27 cellular contexts compared by ENCODE assay signal in the genomic region with DNA sequence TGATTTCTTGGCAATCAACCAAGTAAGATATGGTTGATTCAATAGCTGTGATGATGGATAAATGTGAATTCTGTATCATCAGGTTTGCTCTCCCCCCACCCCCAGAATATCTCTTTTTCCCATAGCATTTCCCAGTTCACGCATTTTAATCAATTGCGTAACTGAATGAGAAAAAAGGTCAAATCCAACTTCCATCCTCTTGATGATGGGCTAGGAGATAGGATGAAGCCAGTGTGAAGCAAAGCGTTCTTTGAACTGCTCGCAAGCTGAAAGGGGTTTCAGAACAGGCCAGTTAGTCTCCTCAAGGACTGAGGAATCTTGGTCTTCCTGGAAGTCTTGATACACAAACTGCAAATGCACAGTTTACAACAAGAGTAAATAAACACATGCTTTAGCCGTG.
"Had no signal": no experiment of that assay in that cellular context is flagged by ENCODE, and none has a peak within 500 bp of the region (broad histone marks: within the 10 kb centered on the region; RNA-seq: fewer than 3 reads in every experiment).

No MANE protein-coding gene starts in this region.

- H3K4me1 ChIP-seq: adrenal gland, parathyroid adenoma, psoas muscle, spleen had no signal

- ATAC-seq: left ventricle myocardium superior; naive thymus-derived CD4-positive, alpha-beta T cell; psoas muscle; T-cell had no signal

- H3K27me3 ChIP-seq: adrenal gland, ascending aorta, esophagus squamous epithelium, spleen had no signal

- H3K27ac Mint-ChIP-seq: activated naive CD8-positive, alpha-beta T cell treated with anti-CD3 and anti-CD28 coated beads for 36 hours; brain; mesothelial cell of epicardium; naive thymus-derived CD4-positive, alpha-beta T cell; T-cell; T-helper 2 cell treated with Interferon-gamma antibody and Interleukin-4, amounts not matched to agents 5 μg/mL and 100 μg/mL, for 36 hours had no signal

- H3K4me3 ChIP-seq: adrenal gland, ascending aorta, esophagus squamous epithelium, psoas muscle, spleen, thoracic aorta had no signal

- H3K9me3 ChIP-seq: adrenal gland, ascending aorta, esophagus squamous epithelium, psoas muscle, spleen, thoracic aorta had no signal

- H2AFZ ChIP-seq: parathyroid adenoma had no signal

- H3K79me2 ChIP-seq: parathyroid adenoma had no signal

- H3K36me3 ChIP-seq: adrenal gland, ascending aorta, esophagus squamous epithelium, spleen, thoracic aorta had no signal

- H3K9me3 Mint-ChIP-seq: brain; T-cell; T-helper 2 cell treated with Interferon-gamma antibody and Interleukin-4, amounts not matched to agents 5 μg/mL and 100 μg/mL, for 36 hours had no signal

- H3K36me3 Mint-ChIP-seq: activated naive CD8-positive, alpha-beta T cell treated with anti-CD3 and anti-CD28 coated beads for 36 hours; brain; mesothelial cell of epicardium; T-cell had no signal

- FAIRE-seq: endometrium, urothelium cell line had no signal

- H3K27ac ChIP-seq: adrenal gland, ascending aorta, epithelial cell of prostate, parathyroid adenoma, psoas muscle, spleen, thoracic aorta had no signal

- H3K4me3 Mint-ChIP-seq: activated naive CD8-positive, alpha-beta T cell treated with anti-CD3 and anti-CD28 coated beads for 36 hours; brain; mesothelial cell of epicardium; naive thymus-derived CD4-positive, alpha-beta T cell; T-cell; T-helper 2 cell treated with Interferon-gamma antibody and Interleukin-4, amounts not matched to agents 5 μg/mL and 100 μg/mL, for 36 hours had no signal

- DNase-seq: activated CD4-positive, alpha-beta T cell treated with anti-CD3 and anti-CD28 coated beads for 4 hours; activated CD4-positive, alpha-beta T cell treated with anti-CD3 and anti-CD28 coated beads, Interleukin-2, amount 50 U/mL, for 4 hours; activated CD4-positive, CD25-positive, alpha-beta regulatory T cell; activated CD8-positive, alpha-beta memory T cell treated with anti-CD3 and anti-CD28 coated beads for 24 hours; activated effector memory CD4-positive, alpha-beta T cell treated with Interleukin-2 at 50 U/mL for 16 hours; activated naive CD4-positive, alpha-beta T cell treated with Interleukin-2 at 50 U/mL for 16 hours; activated naive CD8-positive, alpha-beta T cell treated with anti-CD3 and anti-CD28 coated beads for 36 hours; adrenal gland; effector CD8-positive, alpha-beta T cell; esophagus squamous epithelium; left ventricle myocardium superior; naive thymus-derived CD4-positive, alpha-beta T cell; occipital lobe; psoas muscle; spleen; stimulated activated naive CD4-positive, alpha-beta T cell treated with Interleukin-2 at 50 U/mL for 16 hours; T-cell; trophoblast cell had no signal

- H3K9ac ChIP-seq: parathyroid adenoma had no signal

- H3K4me1 Mint-ChIP-seq: brain had no signal

- H3K27me3 Mint-ChIP-seq: activated naive CD8-positive, alpha-beta T cell treated with anti-CD3 and anti-CD28 coated beads for 36 hours; brain; naive thymus-derived CD4-positive, alpha-beta T cell had no signal
